Comparison of ENCODE assay signal across 32 cellular contexts in genomic region chr7:51244053-51244452, GRCh38.
"Had no signal": no experiment of that assay in that cellular context is flagged by ENCODE, and none has a peak within 500 bp of the region (broad histone marks: within the 10 kb centered on the region; RNA-seq: fewer than 3 reads in every experiment).

No MANE protein-coding gene starts in this region.

- H3K9me3 ChIP-seq: body of pancreas, breast epithelium, MG63 had no signal

- H3K4me1 ChIP-seq: breast epithelium had no signal

- H3K27me3 ChIP-seq: body of pancreas, breast epithelium, MG63 had no signal

- DNase-seq: activated B cell treated with CpG ODN at 0.5 μM for 24 hours; activated CD4-positive, alpha-beta memory T cell treated with anti-CD3 and anti-CD28 coated beads for 36 hours; activated CD4-positive, alpha-beta T cell treated with anti-CD3 and anti-CD28 coated beads for 4 hours; activated CD4-positive, alpha-beta T cell treated with anti-CD3 and anti-CD28 coated beads, Interleukin-2, amount 50 U/mL, for 1 hour; activated CD4-positive, CD25-positive, alpha-beta regulatory T cell treated with anti-CD3 and anti-CD28 coated beads, Interleukin-2, amount 50 U/mL, for 72 hours; activated effector memory CD4-positive, alpha-beta T cell treated with anti-CD3 and anti-CD28 coated beads, Interleukin-2, amount 50 U/mL, for 16 hours; activated naive CD4-positive, alpha-beta T cell; activated naive CD8-positive, alpha-beta T cell treated with anti-CD3 and anti-CD28 coated beads, Interleukin-2, amount 10 ng/mL, durations not matched to agents 7 days and 5 days; activated T-cell treated with anti-CD3 and anti-CD28 coated beads, Interleukin-2, amount 50 U/mL, for 1 hour; activated T-cell treated with anti-CD3 and anti-CD28 coated beads, Interleukin-2, amount 50 U/mL, for 72 hours; amygdala; body of pancreas; KG1; MG63; NCI-H1048; NCI-H1105 treated with DMSO at 0.1 percent for 48 hours; NCI-H1436; NCI-H1694; NCI-H1930; NCI-H2081 treated with DMSO at 0.1 percent for 48 hours; NCI-H345; NCI-H524 treated with DMSO at 0.1 percent for 48 hours; RPMI8226; SHP77 treated with DMSO at 0.1 percent for 48 hours; SW 1271; T-helper 1 cell; T-helper 2 cell; T-helper 9 cell had no signal

- H3K36me3 ChIP-seq: breast epithelium, MG63 had no signal

- H3K4me3 ChIP-seq: body of pancreas, breast epithelium, MG63 had no signal

- H3K27ac ChIP-seq: body of pancreas, breast epithelium, VCaP had no signal

- ATAC-seq: activated T-cell treated with anti-CD3 and anti-CD28 coated beads, Interleukin-2, amount 50 U/mL, for 72 hours; activated T-helper 17 cell treated with anti-CD3 and anti-CD28 coated beads, Interleukin-2, amount 50 U/mL, for 72 hours; body of pancreas; SK-N-SH treated with all-trans-retinoic acid at 6 μM for 48 hours had no signal
